25 cellular contexts compared by ENCODE assay signal in genomic region chr11:109121173-109121938, GRCh38.
"Had no signal": no experiment of that assay in that cellular context is flagged by ENCODE, and none has a peak within 500 bp of the region (broad histone marks: within the 10 kb centered on the region; RNA-seq: fewer than 3 reads in every experiment).

No MANE protein-coding gene starts in this region.

- H3K9me3 Mint-ChIP-seq: activated CD4-positive, alpha-beta memory T cell treated with anti-CD3 and anti-CD28 coated beads, Interleukin-2, amount 10 ng/mL, durations not matched to agents 7 days and 5 days; activated naive CD4-positive, alpha-beta T cell treated with anti-CD3 and anti-CD28 coated beads, Interleukin-2, amount 10 ng/mL, durations not matched to agents 7 days and 5 days; activated naive CD8-positive, alpha-beta T cell treated with anti-CD3 and anti-CD28 coated beads for 36 hours; activated T-helper 17 cell treated with anti-CD3 and anti-CD28 coated beads, Interleukin-2, amount 50 U/mL, for 72 hours had no signal

- H3K27me3 Mint-ChIP-seq: activated CD4-positive, alpha-beta memory T cell treated with anti-CD3 and anti-CD28 coated beads, Interleukin-2, amount 10 ng/mL, durations not matched to agents 7 days and 5 days; activated CD4-positive, alpha-beta T cell treated with anti-CD3 and anti-CD28 coated beads for 36 hours; activated naive CD4-positive, alpha-beta T cell treated with anti-CD3 and anti-CD28 coated beads, Interleukin-2, amount 10 ng/mL, durations not matched to agents 7 days and 5 days; activated naive CD8-positive, alpha-beta T cell treated with anti-CD3 and anti-CD28 coated beads for 36 hours; activated T-helper 17 cell treated with anti-CD3 and anti-CD28 coated beads, Interleukin-2, amount 50 U/mL, for 72 hours; T-helper 17 cell had no signal

- H3K4me3 ChIP-seq: cardiac muscle cell, Peyer's patch, SJSA1 had no signal

- H3K36me3 Mint-ChIP-seq: activated naive CD4-positive, alpha-beta T cell treated with anti-CD3 and anti-CD28 coated beads, Interleukin-2, amount 10 ng/mL, durations not matched to agents 7 days and 5 days; activated naive CD8-positive, alpha-beta T cell treated with anti-CD3 and anti-CD28 coated beads for 36 hours had no signal

- H3K9ac ChIP-seq: KMS-11 had no signal

- H3K9me3 ChIP-seq: Peyer's patch, SJSA1 had no signal

- H3K4me2 ChIP-seq: KMS-11 had no signal

- H3K27ac ChIP-seq: brain microvascular endothelial cell, KMS-11, Peyer's patch, RWPE1, SJSA1 had no signal

- H3K27ac Mint-ChIP-seq: activated CD4-positive, alpha-beta memory T cell treated with anti-CD3 and anti-CD28 coated beads, Interleukin-2, amount 10 ng/mL, durations not matched to agents 7 days and 5 days; activated CD4-positive, alpha-beta T cell treated with anti-CD3 and anti-CD28 coated beads for 36 hours; activated naive CD4-positive, alpha-beta T cell treated with anti-CD3 and anti-CD28 coated beads, Interleukin-2, amount 10 ng/mL, durations not matched to agents 7 days and 5 days; activated naive CD8-positive, alpha-beta T cell treated with anti-CD3 and anti-CD28 coated beads for 36 hours; activated T-helper 17 cell treated with anti-CD3 and anti-CD28 coated beads, Interleukin-2, amount 50 U/mL, for 72 hours; T-helper 17 cell had no signal

- H3K27me3 ChIP-seq: brain microvascular endothelial cell, cardiac muscle cell, Peyer's patch, SJSA1 had no signal

- DNase-seq: activated CD4-positive, alpha-beta memory T cell treated with anti-CD3 and anti-CD28 coated beads, Interleukin-2, amount 10 ng/mL, durations not matched to agents 7 days and 5 days; activated CD4-positive, alpha-beta T cell treated with anti-CD3 and anti-CD28 coated beads for 36 hours; activated CD4-positive, alpha-beta T cell treated with anti-CD3 and anti-CD28 coated beads, Interleukin-2, amount 50 U/mL, for 1 hour; activated CD4-positive, CD25-positive, alpha-beta regulatory T cell; activated gamma-delta T cell; activated naive CD4-positive, alpha-beta T cell treated with anti-CD3 and anti-CD28 coated beads, Interleukin-2, amount 10 ng/mL, durations not matched to agents 7 days and 5 days; activated naive CD8-positive, alpha-beta T cell treated with anti-CD3 and anti-CD28 coated beads for 36 hours; activated T-cell treated with anti-CD3 and anti-CD28 coated beads for 4 hours; activated T-cell treated with anti-CD3 and anti-CD28 coated beads, Interleukin-2, amount 50 U/mL, for 48 hours; brain microvascular endothelial cell; NCI-H1092; NCI-H1694 treated with DMSO at 0.1 percent for 48 hours; NCI-H2029 treated with DMSO at 0.1 percent for 48 hours; NCI-H526; NCI-H82; NK-92 treated with Interleukin-12 subunit alpha and Interleukin-12 subunit beta, amount 100 ng/mL, for 24 hours; Peyer's patch; SHP77; T-helper 17 cell; T-helper 9 cell had no signal

- H3K4me1 Mint-ChIP-seq: activated CD4-positive, alpha-beta memory T cell treated with anti-CD3 and anti-CD28 coated beads, Interleukin-2, amount 10 ng/mL, durations not matched to agents 7 days and 5 days; activated CD4-positive, alpha-beta T cell treated with anti-CD3 and anti-CD28 coated beads for 36 hours; activated naive CD4-positive, alpha-beta T cell treated with anti-CD3 and anti-CD28 coated beads, Interleukin-2, amount 10 ng/mL, durations not matched to agents 7 days and 5 days; activated naive CD8-positive, alpha-beta T cell treated with anti-CD3 and anti-CD28 coated beads for 36 hours; activated T-helper 17 cell treated with anti-CD3 and anti-CD28 coated beads, Interleukin-2, amount 50 U/mL, for 72 hours; T-helper 17 cell had no signal

- H3K36me3 ChIP-seq: brain microvascular endothelial cell, cardiac muscle cell, Peyer's patch, SJSA1 had no signal

- H3K4me1 ChIP-seq: Peyer's patch, SJSA1 had no signal

- ATAC-seq: activated CD4-positive, alpha-beta T cell treated with anti-CD3 and anti-CD28 coated beads for 36 hours; activated T-helper 17 cell treated with anti-CD3 and anti-CD28 coated beads, Interleukin-2, amount 50 U/mL, for 72 hours; T-helper 17 cell had no signal

- H3K4me3 Mint-ChIP-seq: activated CD4-positive, alpha-beta memory T cell treated with anti-CD3 and anti-CD28 coated beads, Interleukin-2, amount 10 ng/mL, durations not matched to agents 7 days and 5 days; activated CD4-positive, alpha-beta T cell treated with anti-CD3 and anti-CD28 coated beads for 36 hours; activated naive CD4-positive, alpha-beta T cell treated with anti-CD3 and anti-CD28 coated beads, Interleukin-2, amount 10 ng/mL, durations not matched to agents 7 days and 5 days; activated naive CD8-positive, alpha-beta T cell treated with anti-CD3 and anti-CD28 coated beads for 36 hours; activated T-helper 17 cell treated with anti-CD3 and anti-CD28 coated beads, Interleukin-2, amount 50 U/mL, for 72 hours; T-helper 17 cell had no signal
